ENCODE assay signal across 17 cellular contexts in genomic region chr5:143850050-143850713, GRCh38. TPM values are rescaled to one million over a fixed set of nuclear protein-coding genes. Genes with fewer than 3 reads are reported as not detected.
DNase-seq lines count a peak whose midpoint lies in the region; ATAC-seq and TF ChIP-seq lines count a peak whose summit lies in the region.
"Had no signal": no experiment of that assay in that cellular context is flagged by ENCODE, and none has a peak within 500 bp of the region (broad histone marks: within the 10 kb centered on the region; RNA-seq: fewer than 3 reads in every experiment).

No MANE protein-coding gene starts in this region.

- H3K27me3 Mint-ChIP-seq in CD14-positive monocyte (ENCODE audit: low read depth in 3 of 3) (peaks cover 0 to 3% (median 2%) of the 10 kb centered on the region in 3 donors), T-helper 17 cell (no peaks in the 10 kb centered on the region)
- H3K27me3 Mint-ChIP-seq: dendritic cell treated with granulocyte-macrophage colony-stimulating factor and Interleukin-4, amounts not matched to agents 40 ng/mL and 50 ng/mL, for 4 days had no signal

- H3K4me1 ChIP-seq in SJCRH30, result no peaks in the 10 kb centered on the region
- H3K4me1 ChIP-seq: upper lobe of left lung had no signal

- H3K36me3 Mint-ChIP-seq in CD14-positive monocyte (no peaks in the 10 kb centered on the region), T-helper 17 cell (ENCODE audit: low read depth) (no peaks in the 10 kb centered on the region)

- no peak overlapping the region for H3K4me3 ChIP-seq in SJCRH30
- H3K4me3 ChIP-seq: upper lobe of left lung had no signal

- H3K36me3 ChIP-seq in SJCRH30, result no peaks in the 10 kb centered on the region
- H3K36me3 ChIP-seq: upper lobe of left lung had no signal

- no peak overlapping the region for H3K27ac Mint-ChIP-seq in CD14-positive monocyte
- no peak overlapping the region for H3K27ac Mint-ChIP-seq in T-helper 17 cell
- H3K27ac Mint-ChIP-seq: activated naive CD4-positive, alpha-beta T cell treated with anti-CD3 and anti-CD28 coated beads, Interleukin-2, amount 50 U/mL, for 72 hours; dendritic cell treated with granulocyte-macrophage colony-stimulating factor and Interleukin-4, amounts not matched to agents 40 ng/mL and 50 ng/mL, for 4 days; H9 had no signal

- no peaks in the 10 kb centered on the region for H3K27me3 ChIP-seq in SJCRH30
- H3K27me3 ChIP-seq: upper lobe of left lung had no signal

- no peak for TF ChIP-seq CTCF in CD14-positive monocyte (IDR thresholded peaks at IDR 0.05)

- H3K4me3 Mint-ChIP-seq in CD14-positive monocyte, result peak overlapping the region; percentile 35 to 54
- H3K4me3 Mint-ChIP-seq in T-helper 17 cell, result peak overlapping the region; percentile 65
- H3K4me3 Mint-ChIP-seq: dendritic cell treated with granulocyte-macrophage colony-stimulating factor and Interleukin-4, amounts not matched to agents 40 ng/mL and 50 ng/mL, for 4 days; H9 had no signal

- H3K4me1 Mint-ChIP-seq in CD14-positive monocyte (peaks cover 6% of the 10 kb centered on the region), T-helper 17 cell (peaks cover 3% of the 10 kb centered on the region)
- H3K4me1 Mint-ChIP-seq: H9 had no signal

- H3K9me3 ChIP-seq in T-helper 17 cell (ENCODE audit: control insufficient read depth, low read length, poor library complexity, severe bottlenecking), result no peaks in the 10 kb centered on the region
- no peaks in the 10 kb centered on the region for H3K9me3 ChIP-seq in SJCRH30 (replicated peaks)
- H3K9me3 ChIP-seq: upper lobe of left lung had no signal

- no peak for DNase-seq in CD14-positive monocyte (ENCODE audit: low spot score)
- no peak for DNase-seq in T-helper 17 cell
- no peak for DNase-seq in NCI-H748 treated with DMSO at 0.1 percent for 48 hours (lab: John Stamatoyannopoulos, UW)
- DNase-seq in SJCRH30, result no peak
- DNase-seq in NK-92 (lab: John Stamatoyannopoulos, UW; ENCODE audit: unreplicated experiment), result no peak
- DNase-seq: activated CD4-positive, CD25-positive, alpha-beta regulatory T cell treated with anti-CD3 and anti-CD28 coated beads, Interleukin-2, amount 50 U/mL, for 72 hours; H9; NCI-H2029; SIG-M5; upper lobe of left lung had no signal

- ATAC-seq in GM19035 (IDR thresholded peaks at IDR 0.05; ENCODE audit: unreplicated experiment) (peak; percentile 67), HG02852 (IDR thresholded peaks at IDR 0.05; ENCODE audit: unreplicated experiment) (peak; percentile 55), T-helper 17 cell (no peak), GM21390 (IDR thresholded peaks at IDR 0.05; ENCODE audit: unreplicated experiment) (no peak)

- peaks cover 4 to 22% (median 9%) of the 10 kb centered on the region in 7 donors for H3K9me3 Mint-ChIP-seq in CD14-positive monocyte

- H3K27ac ChIP-seq in SJCRH30, result no peak overlapping the region
- H3K27ac ChIP-seq: upper lobe of left lung had no signal

- intact Hi-C loops in CD14-positive monocyte (cut with micrococcal nuclease), result no loop called here

RNA-seq across cellular contexts. Expression of gene HMHB1, which starts 38.2 kb away (rescaled TPM):
- not detected for polyA plus RNA-seq in CD14-positive monocyte
- not detected for total RNA-seq in T-helper 17 cell
- total RNA-seq in SJCRH30 (2014; rRNA removed; shearing (Covaris generic)), result not detected in 2 replicates
- total RNA-seq: activated naive CD4-positive, alpha-beta T cell treated with anti-CD3 and anti-CD28 coated beads, Interleukin-2, amount 50 U/mL, for 72 hours; H9; HT-29; mesenteric fat pad; upper lobe of left lung had no signal

Comparison
In these comparisons a context has a peak if more than half of its experiments do, and no peak if none do; other contexts are left out.
1. ATAC-seq: peak in GM19035 (single experiment) and HG02852 (single experiment); none in T-helper 17 cell (single experiment) and GM21390 (single experiment).